8 cellular contexts compared by ENCODE assay signal in genomic region chr9:135961277-135961705, GRCh38. TPM values are rescaled to one million over a fixed set of nuclear protein-coding genes. Genes with fewer than 3 reads are reported as not detected.
DNase-seq lines count a peak whose midpoint lies in the region; ATAC-seq, FAIRE-seq and TF ChIP-seq lines count a peak whose summit lies in the region.

Gene UBAC1 (minus strand): TSS chr9:135961373. CDS start chr9:135961162, 211 bp downstream.

- peaks cover 39% of the 10 kb centered on the region for H4K20me1 ChIP-seq in smooth muscle cell (ENCODE audit: low read depth)

- peak within 1 kb of the TSS; percentile 85 for H3K4me3 ChIP-seq in bronchial epithelial cell (ENCODE audit: low read depth, low read length)
- H3K4me3 ChIP-seq in smooth muscle cell, result peak within 1 kb of the TSS; percentile 92

- H3K9ac ChIP-seq in smooth muscle cell (ENCODE audit: low read depth), result peak within 1 kb of the TSS; percentile 82

- no peaks in the 10 kb centered on the region for H3K36me3 Mint-ChIP-seq in WTC11

- peaks cover under 1% of the 10 kb centered on the region for H3K36me3 ChIP-seq in bronchial epithelial cell (ENCODE audit: control insufficient read depth, insufficient read depth, low read length)
- no peaks in the 10 kb centered on the region for H3K36me3 ChIP-seq in smooth muscle cell (ENCODE audit: low read depth)

- no peaks in the 10 kb centered on the region for H3K9me3 Mint-ChIP-seq in WTC11

- TF ChIP-seq CTCF in WTC11 (IDR thresholded peaks at IDR 0.05), result no peak
- peak; percentile 51 for TF ChIP-seq CTCF in bronchial epithelial cell (IDR thresholded peaks at IDR 0.05; ENCODE audit: insufficient read depth, low read length, severe bottlenecking)
- TF ChIP-seq CTCF in smooth muscle cell (IDR thresholded peaks at IDR 0.05; ENCODE audit: borderline replicate concordance, insufficient read depth, poor library complexity, severe bottlenecking), result peak; percentile 11

- H3K79me2 ChIP-seq in smooth muscle cell (ENCODE audit: low read depth), result peaks cover 45% of the 10 kb centered on the region

- no peaks in the 10 kb centered on the region for H3F3A ChIP-seq in smooth muscle cell (ENCODE audit: low read depth)

- peak within 1 kb of the TSS; percentile 71 for H2AFZ ChIP-seq in smooth muscle cell (ENCODE audit: low read depth)

- H3K27ac ChIP-seq in smooth muscle cell (ENCODE audit: low read depth), result peak within 1 kb of the TSS; percentile 61

- DNase-seq in ACHN (peak; percentile 93), NCI-H2227 treated with DMSO at 0.1 percent for 48 hours (lab: John Stamatoyannopoulos, UW) (peak; percentile 76), WTC11 (ENCODE audit: low spot score) (peak; percentile 94), bronchial epithelial cell (ENCODE audit: low read depth) (peak; percentile 82), iPS-NIHi7 (ENCODE audit: extremely low spot score) (peak; percentile 99), smooth muscle cell (lab: John Stamatoyannopoulos, UW; ENCODE audit: unreplicated experiment) (peak; percentile 68)

- ATAC-seq in GM18907 (IDR thresholded peaks at IDR 0.05; ENCODE audit: unreplicated experiment), result peak; percentile 81
- ATAC-seq in HG03175 (IDR thresholded peaks at IDR 0.05; ENCODE audit: unreplicated experiment), result peak; percentile 91
- peak; percentile 85 for ATAC-seq in WTC11

- no peak for FAIRE-seq in bronchial epithelial cell (lab: Jason Lieb, UNC)

- under 1% methylated on average over 41 of the region's 53 CpGs for WGBS in smooth muscle cell (ENCODE audit: low lambda C conversion rate)

- H3K4me3 Mint-ChIP-seq in WTC11, result peak within 1 kb of the TSS; percentile 85

- no peaks in the 10 kb centered on the region for H3K27me3 ChIP-seq in bronchial epithelial cell (ENCODE audit: control insufficient read depth, insufficient read depth, low read length)
- no peaks in the 10 kb centered on the region for H3K27me3 ChIP-seq in smooth muscle cell (ENCODE audit: low read depth)

- no peaks in the 10 kb centered on the region for H3K9me3 ChIP-seq in smooth muscle cell (replicated peaks; ENCODE audit: low read depth)

- POLR2A ChIA-PET in WTC11 (lab: Charles Lee), result interaction anchor here (1.0 kb wide), 1 partner anchor 180 kb away, joined by 3 read pairs; no protein-coding TSS in a partner anchor

- CTCF ChIA-PET in WTC11 (lab: Charles Lee), result interaction anchor here (0.6 to 2.6 kb wide), 17 partner anchors 8 to 306 kb away, joined by 3 to 12 read pairs (median 3); no protein-coding TSS in a partner anchor

- H3K4me2 ChIP-seq in smooth muscle cell, result peak within 1 kb of the TSS; percentile 97

- no peak within 1 kb of the TSS for H3K27ac Mint-ChIP-seq in WTC11

- in situ Hi-C loops in ACHN (cut with HindIII; ENCODE audit: low pct_ligation_motif_present, low pct_unique_long_range_greater_than_20kb, low sequenced_read_pairs), result no loop called here

- peaks cover 7% of the 10 kb centered on the region for H3K4me1 ChIP-seq in smooth muscle cell (ENCODE audit: low read depth)

- peaks cover 21% of the 10 kb centered on the region for H3K4me1 Mint-ChIP-seq in WTC11

- H3K27me3 Mint-ChIP-seq in WTC11 (ENCODE audit: low read depth), result no peaks in the 10 kb centered on the region

TF ChIP-seq in WTC11, 78 proteins besides CTCF, POLR2A, EP300 and RAD21:
- TF ChIP-seq NR2C2 (CRISPR knock-in tag; IDR thresholded peaks at IDR 0.05) (no peak), IRF2 (CRISPR knock-in tag; IDR thresholded peaks at IDR 0.05; ENCODE audit: borderline replicate concordance, low read depth) (no peak), CREM (CRISPR knock-in tag; IDR thresholded peaks at IDR 0.05) (peak; percentile 98), HMGA2 (CRISPR knock-in tag; IDR thresholded peaks at IDR 0.05) (no peak), ATF2 (CRISPR knock-in tag; IDR thresholded peaks at IDR 0.05; ENCODE audit: borderline replicate concordance, low read depth) (no peak), ZNF396 (CRISPR knock-in tag; IDR thresholded peaks at IDR 0.05; ENCODE audit: borderline replicate concordance) (no peak), FOXP4 (CRISPR knock-in tag; IDR thresholded peaks at IDR 0.05) (no peak), ATF1 (CRISPR knock-in tag; IDR thresholded peaks at IDR 0.05) (no peak), TP53 (CRISPR knock-in tag; IDR thresholded peaks at IDR 0.05) (no peak), SP1 (CRISPR knock-in tag; conservative IDR thresholded peaks at IDR 0.05) (peak; percentile 65), MAX (CRISPR knock-in tag; IDR thresholded peaks at IDR 0.05) (peak; percentile 33; the same call in 1 of the 2 replicates), TEAD4 (CRISPR knock-in tag; IDR thresholded peaks at IDR 0.05) (no peak), USF1 (CRISPR knock-in tag; IDR thresholded peaks at IDR 0.05) (peak; percentile 23; the same call in 1 of the 2 replicates), CREB1 (CRISPR knock-in tag; IDR thresholded peaks at IDR 0.05) (no peak), TEAD1 (CRISPR knock-in tag; IDR thresholded peaks at IDR 0.05) (no peak), E2F5 (CRISPR knock-in tag; IDR thresholded peaks at IDR 0.05) (peak; percentile 65; the same call in 1 of the 2 replicates), ZBTB21 (CRISPR knock-in tag; IDR thresholded peaks at IDR 0.05; ENCODE audit: borderline replicate concordance) (no peak), FOXK1 (CRISPR knock-in tag; IDR thresholded peaks at IDR 0.05) (peak; percentile 48; the same call in 1 of the 2 replicates), GABPB1 (CRISPR knock-in tag; IDR thresholded peaks at IDR 0.05) (peak; percentile 89; the same call in 1 of the 2 replicates)

RNA-seq across cellular contexts. Expression of gene UBAC1, which starts in this region (rescaled TPM):
- total RNA-seq in WTC11 (2021) (46.4 to 55.6 TPM (median 53.3 TPM) in 3 replicates), bronchial epithelial cell (36.1 and 38.5 TPM in 2 replicates), smooth muscle cell (34.3 and 35.3 TPM in 2 replicates)
- 43.5 and 50.4 TPM in 2 replicates for polyA plus RNA-seq in smooth muscle cell

Comparison
In these comparisons a context has a peak if more than half of its experiments do, and no peak if none do; other contexts are left out.
1. Peak in every context shown above with its lines: DNase-seq, ATAC-seq, H3K4me3 ChIP-seq and H3K27ac ChIP-seq.